ENCODE assay signal across 1 cellular context in the genomic region with DNA sequence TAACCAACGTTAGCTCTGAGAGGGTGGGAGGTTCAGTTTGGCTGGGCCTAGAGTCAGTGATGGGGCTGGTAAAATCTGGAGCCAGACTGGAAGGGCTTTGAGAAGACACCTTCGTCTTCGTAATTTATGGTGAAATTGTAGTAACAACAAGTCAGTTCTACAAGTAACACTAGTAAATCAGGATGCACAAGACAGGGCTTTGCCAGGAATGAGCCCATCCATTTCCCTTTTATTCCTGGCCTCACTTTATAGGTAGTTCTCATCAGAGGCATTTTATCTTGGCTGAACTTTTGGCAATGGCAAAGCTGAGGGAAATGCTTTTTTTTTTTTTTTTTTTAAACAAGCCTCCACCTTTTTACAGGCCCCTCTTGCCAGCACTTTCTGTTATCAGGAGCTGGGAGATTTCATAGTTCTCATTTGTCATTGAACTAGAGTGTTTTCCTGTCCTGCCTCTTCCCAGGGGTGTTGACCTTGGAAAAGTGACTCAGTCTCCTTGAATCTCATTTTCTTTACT.
TF ChIP-seq lines count a peak whose summit lies in the region.

No MANE protein-coding gene starts in this region.

TF ChIP-seq in HEK293, 187 proteins besides CTCF, POLR2A, EP300 and RAD21 (continued from another document):
- TF ChIP-seq, protein P1, sequence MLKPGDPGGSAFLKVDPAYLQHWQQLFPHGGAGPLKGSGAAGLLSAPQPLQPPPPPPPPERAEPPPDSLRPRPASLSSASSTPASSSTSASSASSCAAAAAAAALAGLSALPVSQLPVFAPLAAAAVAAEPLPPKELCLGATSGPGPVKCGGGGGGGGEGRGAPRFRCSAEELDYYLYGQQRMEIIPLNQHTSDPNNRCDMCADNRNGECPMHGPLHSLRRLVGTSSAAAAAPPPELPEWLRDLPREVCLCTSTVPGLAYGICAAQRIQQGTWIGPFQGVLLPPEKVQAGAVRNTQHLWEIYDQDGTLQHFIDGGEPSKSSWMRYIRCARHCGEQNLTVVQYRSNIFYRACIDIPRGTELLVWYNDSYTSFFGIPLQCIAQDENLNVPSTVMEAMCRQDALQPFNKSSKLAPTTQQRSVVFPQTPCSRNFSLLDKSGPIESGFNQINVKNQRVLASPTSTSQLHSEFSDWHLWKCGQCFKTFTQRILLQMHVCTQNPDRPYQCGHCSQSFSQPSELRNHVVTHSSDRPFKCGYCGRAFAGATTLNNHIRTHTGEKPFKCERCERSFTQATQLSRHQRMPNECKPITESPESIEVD (tag by site-specific recombination; IDR thresholded peaks at IDR 0.05), result peak; percentile 49; the same call in 1 of the 2 replicates
